In the genomic region with DNA sequence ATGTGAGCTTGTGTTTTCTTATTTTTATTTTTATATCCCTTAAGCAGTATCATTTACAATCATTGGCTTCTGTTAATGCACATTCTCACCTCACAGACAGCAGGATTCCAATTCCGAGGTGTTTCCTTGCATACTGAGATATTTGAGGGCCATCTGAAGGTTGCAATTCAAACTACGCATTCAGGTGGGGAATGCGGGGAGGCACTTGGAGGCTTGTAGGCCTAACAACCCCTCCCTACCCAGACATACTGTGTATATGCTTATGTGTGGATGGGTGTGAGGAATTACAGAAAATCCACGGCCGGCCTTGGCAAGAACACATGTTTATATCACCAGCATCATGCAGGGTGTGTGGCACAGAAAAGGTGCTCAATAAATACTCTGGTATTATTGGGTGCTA, we compare ENCODE assay signal across 7 cellular contexts. TPM values are rescaled to one million over a fixed set of nuclear protein-coding genes. Genes with fewer than 3 reads are reported as not detected.
"Had no signal": no experiment of that assay in that cellular context is flagged by ENCODE, and none has a peak within 500 bp of the region (broad histone marks: within the 10 kb centered on the region; RNA-seq: fewer than 3 reads in every experiment).

No MANE protein-coding gene starts in this region.

- ATAC-seq: K562 had no signal

- DNase-seq: GM23248, H9, HCEC 1CT, IMR-90, KG1 had no signal

- H3K27ac ChIP-seq: GM23248 had no signal

- H3K4me3 ChIP-seq: GM23248, K562 had no signal

- H3K9me3 Mint-ChIP-seq: H9 had no signal

- H3K4me3 Mint-ChIP-seq: H9 had no signal

- H3K9ac ChIP-seq: GM23248 had no signal

RNA-seq across cellular contexts. Expression of gene PCDH8, which starts 43.2 kb away (rescaled TPM):
- total RNA-seq: GM23248, HT-29, IMR-90, K562 had no signal
- polyA plus RNA-seq: GM23248, IMR-90, K562 had no signal
